ENCODE assay signal across 8 cellular contexts in genomic region chr10:32445740-32446615, GRCh38. TPM values are rescaled to one million over a fixed set of nuclear protein-coding genes. Genes with fewer than 3 reads are reported as not detected.
DNase-seq lines count a peak whose midpoint lies in the region; ATAC-seq, FAIRE-seq and TF ChIP-seq lines count a peak whose summit lies in the region.

TSS of gene CCDC7 (plus strand) at chr10:32446140. CDS start at chr10:32451643, 5,503 bp downstream.

- no peaks in the 10 kb centered on the region for H3K9me3 Mint-ChIP-seq in central memory CD8-positive, alpha-beta T cell

- H4K20me1 ChIP-seq in keratinocyte (ENCODE audit: control insufficient read depth, extremely low read depth, insufficient read depth, low read length) = no peaks in the 10 kb centered on the region

- DNase-seq in AG09309 (ENCODE audit: low read depth) (peak; percentile 52), NCI-H2227 treated with DMSO at 0.1 percent for 48 hours (lab: John Stamatoyannopoulos, UW) (peak; percentile 75), keratinocyte (ENCODE audit: low read depth, low spot score) (peak; percentile 32)
- DNase-seq in activated CD4-positive, CD25-positive, alpha-beta regulatory T cell (lab: John Stamatoyannopoulos, UW) = peak; percentile 60 to 86 (median 72)
- DNase-seq in central memory CD8-positive, alpha-beta T cell (ENCODE audit: low spot score in 2 of 2) = peak; percentile 71 to 81
- peak; percentile 74 to 76 for DNase-seq in stimulated activated CD4-positive, alpha-beta T cell treated with anti-CD3 and anti-CD28 coated beads, Interleukin-15, amount 100 ng/mL, for 1 hour (ENCODE audit: low read depth in 1 of 2, low spot score in 1 of 2)

- no peaks in the 10 kb centered on the region for H3K9me1 ChIP-seq in keratinocyte (ENCODE audit: control insufficient read depth, extremely low read depth, insufficient read depth, low read length)

- no peaks in the 10 kb centered on the region for H3K36me3 ChIP-seq in keratinocyte (ENCODE audit: control insufficient read depth in 2 of 2, extremely low read depth in 1 of 2, insufficient read depth in 2 of 2, low read length in 2 of 2)

- dilution Hi-C loops in keratinocyte (cut with MboI; ENCODE audit: extremely low pct_ligation_motif_present, low sequenced_read_pairs) = no loop called here

- ATAC-seq in GM18909 (IDR thresholded peaks at IDR 0.05; ENCODE audit: poor library complexity, unreplicated experiment) (peak; percentile 98), HG03175 (IDR thresholded peaks at IDR 0.05; ENCODE audit: unreplicated experiment) (peak; percentile 98)
- peak; percentile 97 for ATAC-seq in central memory CD8-positive, alpha-beta T cell (replicated peaks; ENCODE audit: extremely low read depth, poor library complexity, severe bottlenecking)

- peaks cover 10% of the 10 kb centered on the region for H3K36me3 Mint-ChIP-seq in central memory CD8-positive, alpha-beta T cell (ENCODE audit: insufficient read depth)

- H3K9me3 ChIP-seq in keratinocyte (ENCODE audit: control insufficient read depth, low read depth, low read length) = no peaks in the 10 kb centered on the region

- H2AFZ ChIP-seq in keratinocyte (ENCODE audit: control insufficient read depth, low read length) = peak within 1 kb of the TSS; percentile 93

- peak within 1 kb of the TSS; percentile 90 for H3K4me2 ChIP-seq in keratinocyte (ENCODE audit: control insufficient read depth, extremely low read depth, insufficient read depth, low read depth, low read length)

- H3K27me3 Mint-ChIP-seq in central memory CD8-positive, alpha-beta T cell = peaks cover 5% of the 10 kb centered on the region

- peaks cover 8% of the 10 kb centered on the region for H3K4me1 Mint-ChIP-seq in central memory CD8-positive, alpha-beta T cell

- no peaks in the 10 kb centered on the region for H3K79me2 ChIP-seq in keratinocyte (ENCODE audit: control insufficient read depth, insufficient read depth, low read length)

- peaks cover 4% of the 10 kb centered on the region for H3K4me1 ChIP-seq in keratinocyte (ENCODE audit: control insufficient read depth, extremely low read depth, insufficient read depth, low read length)

- peak within 1 kb of the TSS; percentile 86 for H3K4me3 Mint-ChIP-seq in central memory CD8-positive, alpha-beta T cell

- no peaks in the 10 kb centered on the region for H3K27me3 ChIP-seq in keratinocyte (ENCODE audit: control insufficient read depth, extremely low read depth, insufficient read depth, low read length)

- H3K9ac ChIP-seq in keratinocyte (ENCODE audit: control insufficient read depth, extremely low read depth, insufficient read depth, low read length) = peak within 1 kb of the TSS; percentile 70

- peak; percentile 63 for FAIRE-seq in keratinocyte (lab: Jason Lieb, UNC)

- H3K27ac Mint-ChIP-seq in central memory CD8-positive, alpha-beta T cell (ENCODE audit: low read depth) = peak within 1 kb of the TSS; percentile 96

- H3K27ac ChIP-seq in keratinocyte (ENCODE audit: control insufficient read depth, insufficient read depth, low read length) = peak within 1 kb of the TSS; percentile 62

- TF ChIP-seq CTCF in AG09309 (IDR thresholded peaks at IDR 0.05; ENCODE audit: control insufficient read depth, insufficient read depth, low read depth, low read length, missing control alignments) (peak; percentile 38), keratinocyte (optimal IDR thresholded peaks at IDR 0.05 in 1 of 3, IDR thresholded peaks at IDR 0.05 in 1 of 3, conservative IDR thresholded peaks at IDR 0.05 in 1 of 3; ENCODE audit: extremely low read depth in 1 of 3, insufficient read depth in 2 of 3, low read length in 3 of 3) (peak in 1 of 3 experiments; percentile 23)

- peak within 1 kb of the TSS; percentile 78 for H3K4me3 ChIP-seq in AG09309 (ENCODE audit: control insufficient read depth, low read depth, low read length)
- H3K4me3 ChIP-seq in keratinocyte (ENCODE audit: control insufficient read depth in 2 of 3, extremely low read depth in 1 of 3, insufficient read depth in 2 of 3, low read depth in 1 of 3, low read length in 3 of 3) = peak within 1 kb of the TSS; percentile 53 to 72 (median 57)

RNA-seq across cellular contexts. Expression of gene CCDC7, which starts in this region (rescaled TPM):
- 0.43 to 1.1 TPM (median 0.58 TPM) in 3 replicates for polyA plus RNA-seq in keratinocyte
- 4.2 TPM for polyA plus RNA-seq in keratinocyte (2011; ENCODE audit: low read depth)
- 0.25 and 0.32 TPM in 2 replicates for polyA plus RNA-seq in keratinocyte (2011; cell fraction: cytosol; rRNA removed)
- polyA plus RNA-seq in keratinocyte (2011; cell fraction: nucleus; rRNA removed) = 1.5 TPM in 2 replicates
- 0.36 and 1.3 TPM in 2 replicates for polyA plus RNA-seq in keratinocyte (2012; ENCODE audit: low replicate concordance)
- polyA minus RNA-seq in keratinocyte = 1.0 to 2.6 TPM in 2 of 3 replicates, not detected in the other
- polyA minus RNA-seq in keratinocyte (2011; cell fraction: cytosol; rRNA and poly(A)+ RNA removed) = not detected
- 2.3 and 3.1 TPM in 2 replicates for polyA minus RNA-seq in keratinocyte (2011; cell fraction: nucleus; rRNA and poly(A)+ RNA removed)

Comparison
In these comparisons a context has a peak if more than half of its experiments do, and no peak if none do; other contexts are left out.
1. Peak in every context shown above with its lines: DNase-seq, ATAC-seq, H3K4me3 ChIP-seq and H3K27ac ChIP-seq.